1 cellular context compared by ENCODE assay signal in the genomic region with DNA sequence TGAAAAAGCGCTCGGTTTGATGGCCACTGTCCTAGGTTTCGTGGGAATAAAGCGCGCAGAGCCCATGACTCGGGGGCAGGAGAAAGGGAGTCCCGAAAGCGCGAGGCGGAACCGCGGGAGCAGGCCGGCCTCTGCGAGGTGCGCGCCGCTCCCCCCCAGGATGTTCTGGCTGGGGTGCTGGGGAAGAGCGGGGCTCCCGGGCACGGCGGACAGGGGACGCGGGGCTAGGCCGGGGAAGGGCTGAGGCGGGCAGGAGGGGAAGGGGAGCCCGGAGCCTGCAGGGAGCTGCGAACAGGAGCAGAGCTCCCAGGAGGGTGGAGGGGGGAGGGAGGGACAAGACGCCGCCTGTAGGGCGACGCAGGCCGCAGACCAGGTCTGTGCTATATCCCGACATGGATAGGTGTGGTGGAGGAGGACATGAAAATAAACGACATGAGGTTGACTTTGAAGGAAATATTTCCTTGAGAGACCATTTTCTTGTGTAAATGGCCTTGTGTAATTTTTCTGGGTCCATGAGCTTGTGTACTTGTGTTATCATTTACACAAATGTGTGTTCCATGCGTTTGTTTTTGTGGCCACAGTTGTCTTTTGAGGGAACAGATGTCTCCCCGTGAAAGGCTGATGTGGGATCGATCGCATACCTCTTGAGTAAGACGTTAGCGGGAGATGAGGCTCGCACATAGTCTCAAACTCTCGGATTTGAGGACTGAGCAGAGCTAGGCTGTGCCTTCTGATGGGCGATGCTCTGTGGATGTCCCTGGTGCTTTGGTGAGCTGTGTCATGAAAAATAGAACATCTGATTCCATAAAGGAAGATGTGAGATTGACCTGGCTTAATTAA.
TF ChIP-seq lines count a peak whose summit lies in the region.

No MANE protein-coding gene starts in this region.

TF ChIP-seq in HEK293, 187 proteins besides CTCF, POLR2A, EP300 and RAD21 (continued from another document and continues in another):
- TF ChIP-seq, protein P1, sequence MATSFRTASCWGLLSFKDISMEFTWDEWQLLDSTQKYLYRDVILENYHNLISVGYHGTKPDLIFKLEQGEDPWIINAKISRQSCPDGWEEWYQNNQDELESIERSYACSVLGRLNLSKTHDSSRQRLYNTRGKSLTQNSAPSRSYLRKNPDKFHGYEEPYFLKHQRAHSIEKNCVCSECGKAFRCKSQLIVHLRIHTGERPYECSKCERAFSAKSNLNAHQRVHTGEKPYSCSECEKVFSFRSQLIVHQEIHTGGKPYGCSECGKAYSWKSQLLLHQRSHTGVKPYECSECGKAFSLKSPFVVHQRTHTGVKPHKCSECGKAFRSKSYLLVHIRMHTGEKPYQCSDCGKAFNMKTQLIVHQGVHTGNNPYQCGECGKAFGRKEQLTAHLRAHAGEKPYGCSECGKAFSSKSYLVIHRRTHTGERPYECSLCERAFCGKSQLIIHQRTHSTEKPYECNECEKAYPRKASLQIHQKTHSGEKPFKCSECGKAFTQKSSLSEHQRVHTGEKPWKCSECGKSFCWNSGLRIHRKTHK (tag by site-specific recombination; IDR thresholded peaks at IDR 0.05): no peak
- TF ChIP-seq ZBTB20 (tag by site-specific recombination; IDR thresholded peaks at IDR 0.05) (peak; percentile 89), YY2 (tag by site-specific recombination; IDR thresholded peaks at IDR 0.05) (no peak), ZFHX2 (tag by site-specific recombination; conservative IDR thresholded peaks at IDR 0.05) (no peak), ZNF211 (tag by site-specific recombination; IDR thresholded peaks at IDR 0.05; ENCODE audit: low read depth) (no peak), YY1 (tag by site-specific recombination; IDR thresholded peaks at IDR 0.05) (no peak), ZNF19 (tag by site-specific recombination; IDR thresholded peaks at IDR 0.05; ENCODE audit: low read depth) (no peak), ZNF785 (tag by site-specific recombination; IDR thresholded peaks at IDR 0.05) (no peak), ZNF366 (tag by site-specific recombination; conservative IDR thresholded peaks at IDR 0.05) (0 out of 2 replicates have a peak, but pooled peaks have one; percentile 45), ZNF596 (tag by site-specific recombination; IDR thresholded peaks at IDR 0.05) (no peak), ZNF510 (tag by site-specific recombination; IDR thresholded peaks at IDR 0.05; ENCODE audit: insufficient replicate concordance) (no peak), ZNF2 (tag by site-specific recombination; IDR thresholded peaks at IDR 0.05) (peak; percentile 43), SCRT1 (tag by site-specific recombination; IDR thresholded peaks at IDR 0.05; ENCODE audit: borderline replicate concordance) (no peak), KLF8 (tag by site-specific recombination; IDR thresholded peaks at IDR 0.05) (peak; percentile 12), ZFP3 (tag by site-specific recombination; IDR thresholded peaks at IDR 0.05; ENCODE audit: low read depth) (no peak), WT1 (tag by site-specific recombination; IDR thresholded peaks at IDR 0.05) (0 out of 2 replicates have a peak, but pooled peaks have one; percentile 35), ZNF660 (tag by site-specific recombination; IDR thresholded peaks at IDR 0.05) (no peak), SP2 (tag by site-specific recombination; IDR thresholded peaks at IDR 0.05) (peak; percentile 53), ZNF248 (tag by site-specific recombination; IDR thresholded peaks at IDR 0.05) (no peak), REPIN1 (tag by site-specific recombination; IDR thresholded peaks at IDR 0.05; ENCODE audit: low read depth) (no peak), ZNF416 (tag by site-specific recombination; IDR thresholded peaks at IDR 0.05) (no peak), GFI1B (tag by site-specific recombination; IDR thresholded peaks at IDR 0.05) (no peak), ZNF561 (tag by site-specific recombination; IDR thresholded peaks at IDR 0.05; ENCODE audit: borderline replicate concordance) (no peak), MZF1 (tag by site-specific recombination; IDR thresholded peaks at IDR 0.05; ENCODE audit: borderline replicate concordance) (no peak), ZNF24 (tag by site-specific recombination; IDR thresholded peaks at IDR 0.05) (no peak), ZNF529 (tag by site-specific recombination; IDR thresholded peaks at IDR 0.05; ENCODE audit: insufficient replicate concordance) (no peak), ZXDB (tag by site-specific recombination; IDR thresholded peaks at IDR 0.05) (no peak; the same call in 1 of the 2 replicates), ZBTB48 (tag by site-specific recombination; IDR thresholded peaks at IDR 0.05) (no peak), TCF7L2 (IDR thresholded peaks at IDR 0.05; ENCODE audit: borderline replicate concordance, low read depth, low read length) (no peak), ZNF341 (tag by site-specific recombination; IDR thresholded peaks at IDR 0.05; ENCODE audit: low read depth) (peak; percentile 88)
- TF ChIP-seq, protein P2, sequence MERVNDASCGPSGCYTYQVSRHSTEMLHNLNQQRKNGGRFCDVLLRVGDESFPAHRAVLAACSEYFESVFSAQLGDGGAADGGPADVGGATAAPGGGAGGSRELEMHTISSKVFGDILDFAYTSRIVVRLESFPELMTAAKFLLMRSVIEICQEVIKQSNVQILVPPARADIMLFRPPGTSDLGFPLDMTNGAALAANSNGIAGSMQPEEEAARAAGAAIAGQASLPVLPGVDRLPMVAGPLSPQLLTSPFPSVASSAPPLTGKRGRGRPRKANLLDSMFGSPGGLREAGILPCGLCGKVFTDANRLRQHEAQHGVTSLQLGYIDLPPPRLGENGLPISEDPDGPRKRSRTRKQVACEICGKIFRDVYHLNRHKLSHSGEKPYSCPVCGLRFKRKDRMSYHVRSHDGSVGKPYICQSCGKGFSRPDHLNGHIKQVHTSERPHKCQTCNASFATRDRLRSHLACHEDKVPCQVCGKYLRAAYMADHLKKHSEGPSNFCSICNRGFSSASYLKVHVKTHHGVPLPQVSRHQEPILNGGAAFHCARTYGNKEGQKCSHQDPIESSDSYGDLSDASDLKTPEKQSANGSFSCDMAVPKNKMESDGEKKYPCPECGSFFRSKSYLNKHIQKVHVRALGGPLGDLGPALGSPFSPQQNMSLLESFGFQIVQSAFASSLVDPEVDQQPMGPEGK (tag by site-specific recombination; IDR thresholded peaks at IDR 0.05): peak; percentile 47
- TF ChIP-seq, protein P3, sequence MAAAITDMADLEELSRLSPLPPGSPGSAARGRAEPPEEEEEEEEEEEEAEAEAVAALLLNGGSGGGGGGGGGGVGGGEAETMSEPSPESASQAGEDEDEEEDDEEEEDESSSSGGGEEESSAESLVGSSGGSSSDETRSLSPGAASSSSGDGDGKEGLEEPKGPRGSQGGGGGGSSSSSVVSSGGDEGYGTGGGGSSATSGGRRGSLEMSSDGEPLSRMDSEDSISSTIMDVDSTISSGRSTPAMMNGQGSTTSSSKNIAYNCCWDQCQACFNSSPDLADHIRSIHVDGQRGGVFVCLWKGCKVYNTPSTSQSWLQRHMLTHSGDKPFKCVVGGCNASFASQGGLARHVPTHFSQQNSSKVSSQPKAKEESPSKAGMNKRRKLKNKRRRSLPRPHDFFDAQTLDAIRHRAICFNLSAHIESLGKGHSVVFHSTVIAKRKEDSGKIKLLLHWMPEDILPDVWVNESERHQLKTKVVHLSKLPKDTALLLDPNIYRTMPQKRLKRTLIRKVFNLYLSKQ (tag by site-specific recombination; IDR thresholded peaks at IDR 0.05; ENCODE audit: borderline replicate concordance): no peak
- TF ChIP-seq, protein P4, sequence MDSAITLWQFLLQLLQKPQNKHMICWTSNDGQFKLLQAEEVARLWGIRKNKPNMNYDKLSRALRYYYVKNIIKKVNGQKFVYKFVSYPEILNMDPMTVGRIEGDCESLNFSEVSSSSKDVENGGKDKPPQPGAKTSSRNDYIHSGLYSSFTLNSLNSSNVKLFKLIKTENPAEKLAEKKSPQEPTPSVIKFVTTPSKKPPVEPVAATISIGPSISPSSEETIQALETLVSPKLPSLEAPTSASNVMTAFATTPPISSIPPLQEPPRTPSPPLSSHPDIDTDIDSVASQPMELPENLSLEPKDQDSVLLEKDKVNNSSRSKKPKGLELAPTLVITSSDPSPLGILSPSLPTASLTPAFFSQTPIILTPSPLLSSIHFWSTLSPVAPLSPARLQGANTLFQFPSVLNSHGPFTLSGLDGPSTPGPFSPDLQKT (IDR thresholded peaks at IDR 0.05; ENCODE audit: borderline replicate concordance, low read depth, low read length): no peak
- TF ChIP-seq, protein P5, sequence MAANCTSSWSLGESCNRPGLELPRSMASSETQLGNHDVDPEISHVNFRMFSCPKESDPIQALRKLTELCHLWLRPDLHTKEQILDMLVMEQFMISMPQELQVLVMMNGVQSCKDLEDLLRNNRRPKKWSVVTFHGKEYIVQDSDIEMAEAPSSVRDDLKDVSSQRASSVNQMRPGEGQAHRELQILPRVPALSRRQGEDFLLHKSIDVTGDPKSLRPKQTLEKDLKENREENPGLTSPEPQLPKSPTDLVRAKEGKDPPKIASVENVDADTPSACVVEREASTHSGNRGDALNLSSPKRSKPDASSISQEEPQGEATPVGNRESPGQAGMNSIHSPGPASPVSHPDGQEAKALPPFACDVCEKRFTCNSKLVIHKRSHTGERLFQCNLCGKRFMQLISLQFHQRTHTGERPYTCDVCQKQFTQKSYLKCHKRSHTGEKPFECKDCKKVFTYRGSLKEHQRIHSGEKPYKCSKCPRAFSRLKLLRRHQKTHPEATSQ (tag by site-specific recombination; IDR thresholded peaks at IDR 0.05): no peak; the same call in 1 of the 2 replicates
- TF ChIP-seq, protein P6, sequence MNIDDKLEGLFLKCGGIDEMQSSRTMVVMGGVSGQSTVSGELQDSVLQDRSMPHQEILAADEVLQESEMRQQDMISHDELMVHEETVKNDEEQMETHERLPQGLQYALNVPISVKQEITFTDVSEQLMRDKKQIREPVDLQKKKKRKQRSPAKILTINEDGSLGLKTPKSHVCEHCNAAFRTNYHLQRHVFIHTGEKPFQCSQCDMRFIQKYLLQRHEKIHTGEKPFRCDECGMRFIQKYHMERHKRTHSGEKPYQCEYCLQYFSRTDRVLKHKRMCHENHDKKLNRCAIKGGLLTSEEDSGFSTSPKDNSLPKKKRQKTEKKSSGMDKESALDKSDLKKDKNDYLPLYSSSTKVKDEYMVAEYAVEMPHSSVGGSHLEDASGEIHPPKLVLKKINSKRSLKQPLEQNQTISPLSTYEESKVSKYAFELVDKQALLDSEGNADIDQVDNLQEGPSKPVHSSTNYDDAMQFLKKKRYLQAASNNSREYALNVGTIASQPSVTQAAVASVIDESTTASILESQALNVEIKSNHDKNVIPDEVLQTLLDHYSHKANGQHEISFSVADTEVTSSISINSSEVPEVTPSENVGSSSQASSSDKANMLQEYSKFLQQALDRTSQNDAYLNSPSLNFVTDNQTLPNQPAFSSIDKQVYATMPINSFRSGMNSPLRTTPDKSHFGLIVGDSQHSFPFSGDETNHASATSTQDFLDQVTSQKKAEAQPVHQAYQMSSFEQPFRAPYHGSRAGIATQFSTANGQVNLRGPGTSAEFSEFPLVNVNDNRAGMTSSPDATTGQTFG (tag by site-specific recombination; IDR thresholded peaks at IDR 0.05; ENCODE audit: borderline replicate concordance): no peak
- TF ChIP-seq, protein P7, sequence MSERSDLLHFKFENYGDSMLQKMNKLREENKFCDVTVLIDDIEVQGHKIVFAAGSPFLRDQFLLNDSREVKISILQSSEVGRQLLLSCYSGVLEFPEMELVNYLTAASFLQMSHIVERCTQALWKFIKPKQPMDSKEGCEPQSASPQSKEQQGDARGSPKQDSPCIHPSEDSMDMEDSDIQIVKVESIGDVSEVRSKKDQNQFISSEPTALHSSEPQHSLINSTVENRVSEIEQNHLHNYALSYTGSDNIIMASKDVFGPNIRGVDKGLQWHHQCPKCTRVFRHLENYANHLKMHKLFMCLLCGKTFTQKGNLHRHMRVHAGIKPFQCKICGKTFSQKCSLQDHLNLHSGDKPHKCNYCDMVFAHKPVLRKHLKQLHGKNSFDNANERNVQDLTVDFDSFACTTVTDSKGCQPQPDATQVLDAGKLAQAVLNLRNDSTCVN (tag by site-specific recombination; optimal IDR thresholded peaks at IDR 0.05): peak; percentile 100
- TF ChIP-seq, protein P8, sequence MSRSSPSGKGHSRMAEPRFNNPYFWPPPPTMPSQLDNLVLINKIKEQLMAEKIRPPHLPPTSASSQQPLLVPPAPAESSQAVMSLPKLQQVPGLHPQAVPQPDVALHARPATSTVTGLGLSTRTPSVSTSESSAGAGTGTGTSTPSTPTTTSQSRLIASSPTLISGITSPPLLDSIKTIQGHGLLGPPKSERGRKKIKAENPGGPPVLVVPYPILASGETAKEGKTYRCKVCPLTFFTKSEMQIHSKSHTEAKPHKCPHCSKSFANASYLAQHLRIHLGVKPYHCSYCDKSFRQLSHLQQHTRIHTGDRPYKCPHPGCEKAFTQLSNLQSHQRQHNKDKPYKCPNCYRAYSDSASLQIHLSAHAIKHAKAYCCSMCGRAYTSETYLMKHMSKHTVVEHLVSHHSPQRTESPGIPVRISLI (tag by site-specific recombination; IDR thresholded peaks at IDR 0.05): no peak
- TF ChIP-seq, protein P9, sequence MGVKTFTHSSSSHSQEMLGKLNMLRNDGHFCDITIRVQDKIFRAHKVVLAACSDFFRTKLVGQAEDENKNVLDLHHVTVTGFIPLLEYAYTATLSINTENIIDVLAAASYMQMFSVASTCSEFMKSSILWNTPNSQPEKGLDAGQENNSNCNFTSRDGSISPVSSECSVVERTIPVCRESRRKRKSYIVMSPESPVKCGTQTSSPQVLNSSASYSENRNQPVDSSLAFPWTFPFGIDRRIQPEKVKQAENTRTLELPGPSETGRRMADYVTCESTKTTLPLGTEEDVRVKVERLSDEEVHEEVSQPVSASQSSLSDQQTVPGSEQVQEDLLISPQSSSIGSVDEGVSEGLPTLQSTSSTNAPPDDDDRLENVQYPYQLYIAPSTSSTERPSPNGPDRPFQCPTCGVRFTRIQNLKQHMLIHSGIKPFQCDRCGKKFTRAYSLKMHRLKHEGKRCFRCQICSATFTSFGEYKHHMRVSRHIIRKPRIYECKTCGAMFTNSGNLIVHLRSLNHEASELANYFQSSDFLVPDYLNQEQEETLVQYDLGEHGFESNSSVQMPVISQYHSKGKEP (tag by site-specific recombination; IDR thresholded peaks at IDR 0.05): no peak
- TF ChIP-seq, protein P10, sequence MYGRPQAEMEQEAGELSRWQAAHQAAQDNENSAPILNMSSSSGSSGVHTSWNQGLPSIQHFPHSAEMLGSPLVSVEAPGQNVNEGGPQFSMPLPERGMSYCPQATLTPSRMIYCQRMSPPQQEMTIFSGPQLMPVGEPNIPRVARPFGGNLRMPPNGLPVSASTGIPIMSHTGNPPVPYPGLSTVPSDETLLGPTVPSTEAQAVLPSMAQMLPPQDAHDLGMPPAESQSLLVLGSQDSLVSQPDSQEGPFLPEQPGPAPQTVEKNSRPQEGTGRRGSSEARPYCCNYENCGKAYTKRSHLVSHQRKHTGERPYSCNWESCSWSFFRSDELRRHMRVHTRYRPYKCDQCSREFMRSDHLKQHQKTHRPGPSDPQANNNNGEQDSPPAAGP (tag by site-specific recombination; IDR thresholded peaks at IDR 0.05): peak; percentile 52
